Comparison of ENCODE assay signal across 31 cellular contexts in the genomic region with DNA sequence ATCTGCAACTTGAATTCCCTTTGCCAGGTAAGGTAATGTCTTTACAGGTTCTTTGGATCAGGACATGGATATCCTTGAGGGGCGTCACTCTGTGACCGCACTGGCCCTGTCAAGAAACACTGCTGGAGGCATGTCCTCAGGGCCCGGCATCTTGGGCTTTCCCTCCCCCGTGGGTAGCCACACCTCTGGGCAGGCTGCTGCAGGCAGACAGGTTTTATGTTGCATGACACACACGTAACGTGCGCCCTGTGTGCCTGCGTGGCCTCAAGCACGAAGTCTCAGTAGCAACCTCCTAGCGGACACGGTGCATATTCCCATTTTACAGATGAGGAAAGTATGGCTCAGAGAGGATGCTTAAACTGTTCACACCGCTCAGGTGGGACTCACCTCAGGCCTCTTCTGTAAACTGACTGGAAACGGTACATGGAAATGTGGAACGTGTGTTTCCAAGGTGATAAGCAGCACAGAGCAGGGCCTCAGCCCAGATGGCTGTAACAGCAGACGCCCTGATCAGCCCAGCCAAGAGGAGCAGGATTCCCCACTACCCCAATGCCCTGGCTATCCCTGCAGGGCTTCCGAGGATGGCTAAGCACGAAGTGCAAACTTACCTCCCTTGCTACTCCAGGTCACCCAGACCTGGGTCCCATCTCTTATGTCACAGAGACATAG.
"Had no signal": no experiment of that assay in that cellular context is flagged by ENCODE, and none has a peak within 500 bp of the region (broad histone marks: within the 10 kb centered on the region; RNA-seq: fewer than 3 reads in every experiment).

No MANE protein-coding gene starts in this region.

- H3K27me3 ChIP-seq: neutrophil, testis, vagina had no signal

- H3K36me3 ChIP-seq: esophagus squamous epithelium, neutrophil, vagina had no signal

- H3K27ac Mint-ChIP-seq: activated T-helper 1 cell treated with anti-CD3 and anti-CD28 coated beads, Interleukin-12 subunit alpha, Interleukin-12 subunit beta, Interleukin-2, Interleukin-4 antibody, amounts not matched to agents 30 ng/mL and 10 ng/mL and 1 ng/mL, durations not matched to agents 14 hours and 24 hours and 36 hours; memory B cell; naive thymus-derived CD8-positive, alpha-beta T cell; progenitor cell of endocrine pancreas; T-helper 1 cell treated with Interleukin-12 subunit alpha and Interleukin-12 subunit beta and Interleukin-4 antibody, amounts not matched to agents 30 μg/mL and 1 μg/mL, for 36 hours had no signal

- DNase-seq: activated CD4-positive, alpha-beta T cell treated with anti-CD3 and anti-CD28 coated beads for 4 hours; activated CD4-positive, alpha-beta T cell treated with anti-CD3 and anti-CD28 coated beads, Interleukin-2, amount 50 U/mL, for 48 hours; activated CD8-positive, alpha-beta memory T cell treated with anti-CD3 and anti-CD28 coated beads for 24 hours; activated naive CD4-positive, alpha-beta T cell treated with anti-CD3 and anti-CD28 coated beads, Interleukin-2, amount 50 U/mL, for 16 hours; activated T-cell treated with anti-CD3 and anti-CD28 coated beads, Interleukin-2, amount 50 U/mL, for 1 hour; amniotic stem cell; effector CD8-positive, alpha-beta T cell; esophagus squamous epithelium; foreskin melanocyte; left cardiac atrium; naive thymus-derived CD8-positive, alpha-beta T cell; stimulated activated CD4-positive, alpha-beta T cell treated with anti-CD3 and anti-CD28 coated beads, Interleukin-15, amount 100 ng/mL, for 24 hours; stimulated activated CD4-positive, alpha-beta T cell treated with anti-CD3 and anti-CD28 coated beads, Interleukin-2, amount 100 ng/mL, for 24 hours; stimulated activated naive CD4-positive, alpha-beta T cell; SW 1271; T-helper 9 cell; testis had no signal

- H3K4me1 Mint-ChIP-seq: central memory CD8-positive, alpha-beta T cell; memory B cell; naive thymus-derived CD8-positive, alpha-beta T cell had no signal

- H3K4me3 Mint-ChIP-seq: activated T-helper 1 cell treated with anti-CD3 and anti-CD28 coated beads, Interleukin-12 subunit alpha, Interleukin-12 subunit beta, Interleukin-2, Interleukin-4 antibody, amounts not matched to agents 30 ng/mL and 10 ng/mL and 1 ng/mL, durations not matched to agents 14 hours and 24 hours and 36 hours; central memory CD8-positive, alpha-beta T cell; memory B cell; naive thymus-derived CD8-positive, alpha-beta T cell; T-helper 1 cell treated with Interleukin-12 subunit alpha and Interleukin-12 subunit beta and Interleukin-4 antibody, amounts not matched to agents 30 μg/mL and 1 μg/mL, for 36 hours had no signal

- H3K36me3 Mint-ChIP-seq: memory B cell; naive thymus-derived CD8-positive, alpha-beta T cell had no signal

- H3K4me2 ChIP-seq: smooth muscle cell had no signal

- H3K4me3 ChIP-seq: esophagus squamous epithelium, smooth muscle cell, testis, vagina had no signal

- H3K9me3 ChIP-seq: neutrophil, testis, vagina had no signal

- H3K27ac ChIP-seq: epithelial cell of prostate, esophagus squamous epithelium, neutrophil, testis, vagina, VCaP had no signal

- ATAC-seq: left cardiac atrium; naive thymus-derived CD8-positive, alpha-beta T cell had no signal

- H3K4me1 ChIP-seq: esophagus squamous epithelium, testis, vagina had no signal

- FAIRE-seq: colon, endometrium, islet of Langerhans, TTC549 had no signal

- H3K9me3 Mint-ChIP-seq: activated T-helper 1 cell treated with anti-CD3 and anti-CD28 coated beads, Interleukin-12 subunit alpha, Interleukin-12 subunit beta, Interleukin-2, Interleukin-4 antibody, amounts not matched to agents 30 ng/mL and 10 ng/mL and 1 ng/mL, durations not matched to agents 14 hours and 24 hours and 36 hours had no signal
